Comparison of ENCODE assay signal across 16 cellular contexts in the genomic region with DNA sequence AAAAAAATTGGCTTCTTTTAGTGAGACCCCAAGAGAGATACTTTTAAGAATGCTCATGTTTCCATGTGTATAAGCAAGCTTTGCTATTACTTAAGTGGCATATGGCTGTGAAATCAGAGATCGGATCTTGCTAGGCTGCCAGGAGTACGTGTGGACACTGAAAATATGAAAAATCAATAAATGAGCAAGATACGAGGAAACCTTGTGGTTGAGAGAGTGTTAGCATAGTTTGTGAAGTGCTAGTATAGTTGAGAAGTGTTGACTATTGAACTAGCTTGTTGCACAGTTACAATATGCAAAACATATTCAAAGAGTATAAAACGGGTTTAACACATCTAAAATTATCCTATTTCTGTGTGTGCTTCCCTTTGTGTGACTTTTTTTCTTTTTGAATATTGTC.
"Had no signal": no experiment of that assay in that cellular context is flagged by ENCODE, and none has a peak within 500 bp of the region (broad histone marks: within the 10 kb centered on the region; RNA-seq: fewer than 3 reads in every experiment).

No MANE protein-coding gene starts in this region.

- DNase-seq: activated CD4-positive, alpha-beta T cell treated with anti-CD3 and anti-CD28 coated beads for 48 hours; activated CD4-positive, alpha-beta T cell treated with anti-CD3 and anti-CD28 coated beads, Interleukin-2, amount 50 U/mL, for 4 hours; activated CD4-positive, CD25-positive, alpha-beta regulatory T cell treated with anti-CD3 and anti-CD28 coated beads, Interleukin-2, amount 50 U/mL, for 72 hours; activated CD8-positive, alpha-beta memory T cell treated with anti-CD3 and anti-CD28 coated beads, Interleukin-2, amount 10 ng/mL, durations not matched to agents 7 days and 5 days; activated effector memory CD4-positive, alpha-beta T cell treated with Interleukin-2 at 50 U/mL for 16 hours; activated naive CD4-positive, alpha-beta T cell; activated T-cell treated with anti-CD3 and anti-CD28 coated beads, Interleukin-2, amount 50 U/mL, for 24 hours; aorta; caudate nucleus; KG1; NCI-H1105; NCI-H1436 treated with DMSO at 0.1 percent for 48 hours; NCI-H187; NCI-H2081; SHP77 treated with DMSO at 0.1 percent for 48 hours; T-helper 9 cell had no signal
